28 cellular contexts compared by ENCODE assay signal in the genomic region with DNA sequence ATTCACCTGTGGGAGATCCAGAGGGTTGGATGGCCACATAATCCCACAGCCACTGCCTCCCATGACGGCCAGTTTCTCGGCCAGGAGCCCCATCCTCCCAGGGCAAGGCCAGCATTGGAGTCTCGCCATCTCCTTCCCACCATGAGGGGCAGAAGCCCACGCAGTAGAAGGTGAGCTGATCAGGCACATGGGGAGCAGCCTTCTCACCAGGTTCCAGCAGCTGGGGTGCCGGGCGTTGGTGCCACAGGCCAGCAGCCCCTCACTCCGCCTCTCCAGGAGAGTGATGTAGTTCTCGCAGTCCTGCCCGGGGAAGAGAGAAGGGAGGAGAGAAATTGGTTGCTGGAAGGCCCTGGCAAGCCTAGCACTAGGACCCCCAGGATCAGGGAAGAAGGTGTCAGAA. TPM values are rescaled to one million over a fixed set of nuclear protein-coding genes. Genes with fewer than 3 reads are reported as not detected.
A peak's percentile ranks its signal among the peaks of the same experiment; 100 is the strongest.
DNase-seq lines count a peak whose midpoint lies in the region; ATAC-seq and TF ChIP-seq lines count a peak whose summit lies in the region.
"Had no signal": no experiment of that assay in that cellular context is flagged by ENCODE, and none has a peak within 500 bp of the region (broad histone marks: within the 10 kb centered on the region; RNA-seq: fewer than 3 reads in every experiment).

No MANE protein-coding gene starts in this region.

- peak overlapping the region; percentile 18 for H3K4me2 ChIP-seq in mammary epithelial cell (ENCODE audit: insufficient read depth, low read depth, low read length)
- no peak overlapping the region for H3K4me2 ChIP-seq in mesenchymal stem cell (ENCODE audit: low read length, poor library complexity, severe bottlenecking)

- H4K20me1 ChIP-seq in mammary epithelial cell (ENCODE audit: insufficient read depth, low read length), result no peaks in the 10 kb centered on the region

- H3K36me3 Mint-ChIP-seq in MCF 10A (ENCODE audit: insufficient read depth, unreplicated experiment), result peaks cover 1% of the 10 kb centered on the region
- peaks cover 64% of the 10 kb centered on the region for H3K36me3 Mint-ChIP-seq in activated naive CD8-positive, alpha-beta T cell treated with anti-CD3 and anti-CD28 coated beads, Interleukin-2, amount 50 U/mL, for 24 hours (ENCODE audit: low read depth)
- peaks cover 5% of the 10 kb centered on the region for H3K36me3 Mint-ChIP-seq in activated naive CD4-positive, alpha-beta T cell treated with anti-CD3 and anti-CD28 coated beads, Interleukin-2, amount 10 ng/mL, durations not matched to agents 7 days and 5 days

- H3K27me3 ChIP-seq in mammary epithelial cell (ENCODE audit: insufficient read depth, low read length) (no peaks in the 10 kb centered on the region), mesenchymal stem cell (ENCODE audit: control insufficient read depth in 1 of 2, insufficient read depth in 1 of 2, low read length in 2 of 2) (no peaks in the 10 kb centered on the region), psoas muscle (ENCODE audit: insufficient read depth in 3 of 3, low read length in 2 of 3) (no peaks in the 10 kb centered on the region), foreskin keratinocyte (no peaks in the 10 kb centered on the region)
- H3K27me3 ChIP-seq: ascending aorta, heart left ventricle, SJCRH30, upper lobe of right lung had no signal

- peaks cover 14% of the 10 kb centered on the region for H3K4me1 Mint-ChIP-seq in MCF 10A (ENCODE audit: insufficient read depth, unreplicated experiment)
- peaks cover 67% of the 10 kb centered on the region for H3K4me1 Mint-ChIP-seq in activated naive CD8-positive, alpha-beta T cell treated with anti-CD3 and anti-CD28 coated beads, Interleukin-2, amount 50 U/mL, for 24 hours
- peaks cover 31% of the 10 kb centered on the region for H3K4me1 Mint-ChIP-seq in activated naive CD4-positive, alpha-beta T cell treated with anti-CD3 and anti-CD28 coated beads, Interleukin-2, amount 10 ng/mL, durations not matched to agents 7 days and 5 days

- H3K27ac Mint-ChIP-seq in MCF 10A (ENCODE audit: low read depth, unreplicated experiment), result no peak overlapping the region
- peak overlapping the region; percentile 46 for H3K27ac Mint-ChIP-seq in activated naive CD8-positive, alpha-beta T cell treated with anti-CD3 and anti-CD28 coated beads, Interleukin-2, amount 50 U/mL, for 24 hours
- no peak overlapping the region for H3K27ac Mint-ChIP-seq in activated naive CD4-positive, alpha-beta T cell treated with anti-CD3 and anti-CD28 coated beads, Interleukin-2, amount 10 ng/mL, durations not matched to agents 7 days and 5 days

- no peak for ATAC-seq in activated naive CD8-positive, alpha-beta T cell treated with anti-CD3 and anti-CD28 coated beads, Interleukin-2, amount 50 U/mL, for 24 hours
- ATAC-seq in psoas muscle (no peak), foreskin keratinocyte (no peak)
- ATAC-seq: Panc1, upper lobe of right lung had no signal

- H3K4me1 ChIP-seq in mammary epithelial cell (ENCODE audit: insufficient read depth, low read length) (peaks cover 73% of the 10 kb centered on the region), mesenchymal stem cell (ENCODE audit: control insufficient read depth, insufficient read depth, low read depth, low read length) (peaks cover 83% of the 10 kb centered on the region), psoas muscle (no peaks in the 10 kb centered on the region), foreskin keratinocyte (peaks cover under 1% of the 10 kb centered on the region)

- H2BK5ac ChIP-seq in mesenchymal stem cell (ENCODE audit: low read depth, low read length, poor library complexity, severe bottlenecking), result no peak overlapping the region

- no peak overlapping the region for H3K18ac ChIP-seq in mesenchymal stem cell (ENCODE audit: low read depth in 1 of 2, low read length in 2 of 2)

- H2AK5ac ChIP-seq in mesenchymal stem cell (ENCODE audit: low read length, severe bottlenecking), result peak overlapping the region; percentile 20

- no peak overlapping the region for H3K4ac ChIP-seq in mesenchymal stem cell (ENCODE audit: low read depth in 1 of 2, low read length in 2 of 2)

- no peak overlapping the region for H4K91ac ChIP-seq in mesenchymal stem cell (ENCODE audit: low read length)

- POLR2A ChIA-PET in MCF 10A (lab: Yijun Ruan, JAX), result no interaction called here

- H4K8ac ChIP-seq in mesenchymal stem cell (ENCODE audit: low read length), result peak overlapping the region; percentile 61

- H3K9ac ChIP-seq in mammary epithelial cell (ENCODE audit: insufficient read depth, low read length) (no peak overlapping the region), mesenchymal stem cell (ENCODE audit: low read length) (peak overlapping the region; percentile 69)

- H2BK15ac ChIP-seq in mesenchymal stem cell (ENCODE audit: low read depth, poor library complexity, severe bottlenecking), result no peak overlapping the region

- H3K4me3 ChIP-seq in mammary epithelial cell (replicated peaks in 1 of 3; ENCODE audit: insufficient read depth in 1 of 3, low read depth in 2 of 3, low read length in 3 of 3) (no peak overlapping the region), mesenchymal stem cell (ENCODE audit: insufficient read depth in 1 of 2, low read depth in 1 of 2, low read length in 2 of 2) (peak overlapping the region in 1 of 2 experiments; percentile 60), psoas muscle (no peak overlapping the region)
- H3K4me3 ChIP-seq: ascending aorta, heart left ventricle, SJCRH30, upper lobe of right lung had no signal

- H3K9me3 ChIP-seq in mammary epithelial cell (replicated peaks; ENCODE audit: insufficient read depth, low read length), result no peaks in the 10 kb centered on the region
- no peaks in the 10 kb centered on the region for H3K9me3 ChIP-seq in mesenchymal stem cell (ENCODE audit: control insufficient read depth, low read length)
- no peaks in the 10 kb centered on the region for H3K9me3 ChIP-seq in psoas muscle
- H3K9me3 ChIP-seq: ascending aorta, heart left ventricle, SJCRH30, upper lobe of right lung had no signal

- no peak overlapping the region for H2BK120ac ChIP-seq in mesenchymal stem cell (ENCODE audit: low read depth, low read length)

- BruUV-seq in mammary epithelial cell (replicated peaks; lab: Mats Ljungman, UMichigan) (no TSS peak), MCF 10A (replicated peaks; lab: Mats Ljungman, UMichigan) (no TSS peak)

- dilution Hi-C loops in mammary epithelial cell (cut with HindIII; ENCODE audit: low sequenced_read_pairs), result loop anchor here (5.0 kb wide), 1 partner anchor 45 kb away; no protein-coding TSS in a partner anchor

- peaks cover 13% of the 10 kb centered on the region for H3K36me3 ChIP-seq in mammary epithelial cell (ENCODE audit: insufficient read depth, low read length)
- H3K36me3 ChIP-seq in mesenchymal stem cell (ENCODE audit: control insufficient read depth in 1 of 2, insufficient read depth in 2 of 2, low read depth in 1 of 2, low read length in 2 of 2), result peaks cover 40 to 62% of the 10 kb centered on the region in 2 experiments
- no peaks in the 10 kb centered on the region for H3K36me3 ChIP-seq in psoas muscle (ENCODE audit: insufficient read depth in 1 of 2, low read depth in 1 of 2)
- H3K36me3 ChIP-seq: ascending aorta, SJCRH30, upper lobe of right lung had no signal

- H2AFZ ChIP-seq in mammary epithelial cell (ENCODE audit: low read depth, low read length), result no peak overlapping the region
- H2AFZ ChIP-seq in mesenchymal stem cell (ENCODE audit: low read depth, low read length), result no peak overlapping the region

- no peaks in the 10 kb centered on the region for H3K9me3 Mint-ChIP-seq in MCF 10A (ENCODE audit: unreplicated experiment)
- no peaks in the 10 kb centered on the region for H3K9me3 Mint-ChIP-seq in activated naive CD8-positive, alpha-beta T cell treated with anti-CD3 and anti-CD28 coated beads, Interleukin-2, amount 50 U/mL, for 24 hours
- H3K9me3 Mint-ChIP-seq in activated naive CD4-positive, alpha-beta T cell treated with anti-CD3 and anti-CD28 coated beads, Interleukin-2, amount 10 ng/mL, durations not matched to agents 7 days and 5 days, result no peaks in the 10 kb centered on the region
- H3K9me3 Mint-ChIP-seq: central memory CD8-positive, alpha-beta T cell; naive B cell had no signal

- DNase-seq in mammary epithelial cell (no peak), MCF 10A (ENCODE audit: unreplicated experiment) (no peak), mesenchymal stem cell (no peak), psoas muscle (no peak), foreskin keratinocyte (no peak)
- DNase-seq in activated naive CD8-positive, alpha-beta T cell treated with anti-CD3 and anti-CD28 coated beads, Interleukin-2, amount 50 U/mL, for 24 hours, result no peak
- DNase-seq in activated naive CD4-positive, alpha-beta T cell treated with anti-CD3 and anti-CD28 coated beads, Interleukin-2, amount 10 ng/mL, durations not matched to agents 7 days and 5 days, result no peak
- DNase-seq: 8988T; activated naive CD4-positive, alpha-beta T cell treated with Interleukin-2 at 50 U/mL for 16 hours; activated T-cell treated with anti-CD3 and anti-CD28 coated beads, Interleukin-2, amount 50 U/mL, for 48 hours; DMS53; KG1; naive B cell; NCI-H524 treated with DMSO at 0.1 percent for 48 hours; NK-92 treated with Interleukin-12 subunit alpha and Interleukin-12 subunit beta, amount 100 ng/mL, for 24 hours; nucleus accumbens; SJCRH30; stimulated activated CD4-positive, alpha-beta T cell treated with anti-CD3 and anti-CD28 coated beads, Interleukin-4, amount 100 ng/mL, for 4 hours; upper lobe of right lung had no signal

- H3K27me3 Mint-ChIP-seq in MCF 10A (ENCODE audit: insufficient read depth, unreplicated experiment), result no peaks in the 10 kb centered on the region
- H3K27me3 Mint-ChIP-seq in activated naive CD8-positive, alpha-beta T cell treated with anti-CD3 and anti-CD28 coated beads, Interleukin-2, amount 50 U/mL, for 24 hours, result no peaks in the 10 kb centered on the region
- no peaks in the 10 kb centered on the region for H3K27me3 Mint-ChIP-seq in activated naive CD4-positive, alpha-beta T cell treated with anti-CD3 and anti-CD28 coated beads, Interleukin-2, amount 10 ng/mL, durations not matched to agents 7 days and 5 days
- H3K27me3 Mint-ChIP-seq: central memory CD8-positive, alpha-beta T cell; naive B cell had no signal

- H3K14ac ChIP-seq in mesenchymal stem cell (ENCODE audit: low read length in 2 of 2), result no peak overlapping the region

- 91% methylated on average over 7 of the region's 9 CpGs for WGBS in mammary epithelial cell (ENCODE audit: low coverage, missing lambda C conversion rate)
- WGBS in mesenchymal stem cell, result 90% methylated on average over 9 of the region's 9 CpGs
- 87 to 90% (median 89%) methylated on average over 9 of the region's 9 CpGs for WGBS in psoas muscle, 3 donors

- H3K23ac ChIP-seq in mesenchymal stem cell (ENCODE audit: low read length in 2 of 2), result no peak overlapping the region

- no peak overlapping the region for H3K4me3 Mint-ChIP-seq in MCF 10A (ENCODE audit: unreplicated experiment)
- H3K4me3 Mint-ChIP-seq in activated naive CD8-positive, alpha-beta T cell treated with anti-CD3 and anti-CD28 coated beads, Interleukin-2, amount 50 U/mL, for 24 hours, result no peak overlapping the region
- H3K4me3 Mint-ChIP-seq in activated naive CD4-positive, alpha-beta T cell treated with anti-CD3 and anti-CD28 coated beads, Interleukin-2, amount 10 ng/mL, durations not matched to agents 7 days and 5 days, result no peak overlapping the region
- H3K4me3 Mint-ChIP-seq: central memory CD8-positive, alpha-beta T cell; naive B cell had no signal

- peaks cover 11% of the 10 kb centered on the region for H3K79me1 ChIP-seq in mesenchymal stem cell (replicated peaks; ENCODE audit: low read length, poor library complexity, severe bottlenecking)

- CTCF ChIA-PET in mammary epithelial cell (lab: Charles Lee; ENCODE audit: low non-redundant PET) (no interaction called here), MCF 10A (lab: Yijun Ruan, JAX) (interaction anchor here (1.2 kb wide), 1 partner anchor 29 kb away, joined by 3 read pairs; no protein-coding TSS in a partner anchor)
- CTCF ChIA-PET in activated naive CD4-positive, alpha-beta T cell treated with anti-CD3 and anti-CD28 coated beads, Interleukin-2, amount 10 ng/mL, durations not matched to agents 7 days and 5 days (lab: Charles Lee), result no interaction called here

- H3K27ac ChIP-seq in mammary epithelial cell (ENCODE audit: insufficient read depth, low read depth, low read length) (peak overlapping the region; percentile 42), mesenchymal stem cell (ENCODE audit: low read length, poor library complexity, severe bottlenecking) (peak overlapping the region; percentile 9), temporal lobe (ENCODE audit: low read depth, low read length) (peak overlapping the region; percentile 99), psoas muscle (no peak overlapping the region), foreskin keratinocyte (no peak overlapping the region)
- H3K27ac ChIP-seq: ascending aorta, SJCRH30, upper lobe of right lung had no signal

- TF ChIP-seq CTCF in mammary epithelial cell (conservative IDR thresholded peaks at IDR 0.05 in 1 of 2, IDR thresholded peaks at IDR 0.05 in 1 of 2; ENCODE audit: extremely low read depth in 1 of 2, insufficient read depth in 1 of 2, low read depth in 1 of 2, low read length in 2 of 2) (no peak), MCF 10A (IDR thresholded peaks at IDR 0.05; ENCODE audit: unreplicated experiment) (no peak), psoas muscle (IDR thresholded peaks at IDR 0.05) (no peak), foreskin keratinocyte (conservative IDR thresholded peaks at IDR 0.05) (no peak)

- peaks cover 75% of the 10 kb centered on the region for H3K79me2 ChIP-seq in mammary epithelial cell (ENCODE audit: insufficient read depth, low read length)

- intact Hi-C loops in mammary epithelial cell (cut with micrococcal nuclease), result no loop called here
- intact Hi-C loops in MCF 10A (cut with micrococcal nuclease), result no loop called here
- intact Hi-C loops in psoas muscle (cut with DNase I), result no loop called here

- H2BK12ac ChIP-seq in mesenchymal stem cell (ENCODE audit: low read length in 2 of 2), result no peak overlapping the region

- in situ Hi-C loops in mammary epithelial cell (cut with MboI; ENCODE audit: low sequenced_read_pairs in 2 of 2), result no loop called here

RNA-seq across cellular contexts. Expression of gene SEMA7A, which starts 16.1 kb away (rescaled TPM):
- 10 to 100 TPM in 1 of 2 donors, 1 to 10 TPM in 1; 4.2 to 17.5 TPM for total RNA-seq in mammary epithelial cell
- 10.0 TPM for polyA plus RNA-seq in mammary epithelial cell
- polyA minus RNA-seq in mammary epithelial cell, result 10.5 TPM
- 0.81 and 1.6 TPM in 2 replicates for total RNA-seq in MCF 10A (2022)
- polyA plus RNA-seq in mesenchymal stem cell (2013, experiment 1 of 2), result 0.94 TPM
- 1.1 TPM for polyA plus RNA-seq in mesenchymal stem cell (2013, experiment 2 of 2)
- 25.8 TPM for total RNA-seq in temporal lobe
- 1 to 10 TPM in 3 of 4 donors, under 1 TPM in 1; 0.71 to 2.0 (median 1.5) TPM for total RNA-seq in psoas muscle
- polyA plus RNA-seq in psoas muscle, result 1 to 10 TPM in 1 of 3 donors, under 1 TPM in 2; 0.44 to 1.2 (median 0.46) TPM
- total RNA-seq in foreskin keratinocyte, result 19.8 and 45.0 TPM in 2 replicates
- 14.5 and 32.3 TPM in 2 replicates for polyA plus RNA-seq in foreskin keratinocyte

RNA-seq across cellular contexts. Expression of gene UBL7, which starts 43.3 kb away (rescaled TPM):
- total RNA-seq in mammary epithelial cell, result 10 to 100 TPM; 36.4 to 41.7 TPM
- 42.9 TPM for polyA plus RNA-seq in mammary epithelial cell
- polyA minus RNA-seq in mammary epithelial cell, result 43.0 TPM
- 55.5 and 56.4 TPM in 2 replicates for total RNA-seq in MCF 10A (2022)
- 26.3 TPM for polyA plus RNA-seq in mesenchymal stem cell (2013, experiment 1 of 2)
- 25.3 TPM for polyA plus RNA-seq in mesenchymal stem cell (2013, experiment 2 of 2)
- total RNA-seq in temporal lobe, result 16.5 TPM
- 10 to 100 TPM; 52.3 to 72.7 (median 59.7) TPM for total RNA-seq in psoas muscle
- polyA plus RNA-seq in psoas muscle, result 10 to 100 TPM; 45.5 to 91.7 (median 62.8) TPM
- 55.1 and 59.7 TPM in 2 replicates for total RNA-seq in foreskin keratinocyte
- 73.0 and 77.4 TPM in 2 replicates for polyA plus RNA-seq in foreskin keratinocyte

RNA-seq across cellular contexts. Expression of gene CYP11A1, which starts 50.2 kb away (rescaled TPM):
- total RNA-seq in mammary epithelial cell, result 1 to 10 TPM in 1 of 2 donors, not detected in 1; 2.3 TPM
- not detected for polyA plus RNA-seq in mammary epithelial cell
- polyA minus RNA-seq in mammary epithelial cell, result not detected
- not detected in 2 replicates for total RNA-seq in MCF 10A (2022)
- polyA plus RNA-seq in mesenchymal stem cell (2013, experiment 1 of 2), result 0.08 TPM
- 0.07 TPM for polyA plus RNA-seq in mesenchymal stem cell (2013, experiment 2 of 2)
- not detected for total RNA-seq in temporal lobe
- total RNA-seq in psoas muscle, result 1 to 10 TPM in 2 of 4 donors, under 1 TPM in 2; 0.61 to 5.0 (median 2.2) TPM
- polyA plus RNA-seq in psoas muscle, result under 1 TPM; 0.14 to 0.24 (median 0.18) TPM
- total RNA-seq in foreskin keratinocyte, result not detected in 2 replicates
- polyA plus RNA-seq in foreskin keratinocyte, result 0.04 TPM in 1 of 2 replicates, not detected in the other
- total RNA-seq: dermis blood vessel endothelial cell; H4; HT-29; SJCRH30; T-helper 1 cell treated with Interleukin-12 subunit alpha and Interleukin-12 subunit beta and Interleukin-4 antibody, amounts not matched to agents 30 ng/mL and 1 ng/mL, for 36 hours had no signal

Comparison
In these comparisons a context has a peak if more than half of its experiments do, and no peak if none do; other contexts are left out.
1. H3K27ac ChIP-seq: peak in mammary epithelial cell (single experiment), mesenchymal stem cell (single experiment) and temporal lobe (single experiment); none in psoas muscle (single experiment) and foreskin keratinocyte (single experiment).